ENCODE assay signal across 10 cellular contexts in genomic region chr22:30314918-30315317, GRCh38. TPM values are rescaled to one million over a fixed set of nuclear protein-coding genes. Genes with fewer than 3 reads are reported as not detected.
A peak's percentile ranks its signal among the peaks of the same experiment; 100 is the strongest.
DNase-seq lines count a peak whose midpoint lies in the region; ATAC-seq and TF ChIP-seq lines count a peak whose summit lies in the region.
"Had no signal": no experiment of that assay in that cellular context is flagged by ENCODE, and none has a peak within 500 bp of the region (broad histone marks: within the 10 kb centered on the region; RNA-seq: fewer than 3 reads in every experiment).

No MANE protein-coding gene starts in this region.

- no peak overlapping the region for H3K4me3 ChIP-seq in left lung

- peak; percentile 37 for ATAC-seq in GM18870 (IDR thresholded peaks at IDR 0.05; ENCODE audit: unreplicated experiment)
- no peak for ATAC-seq in left lung
- no peak for ATAC-seq in GM18861 (IDR thresholded peaks at IDR 0.05; ENCODE audit: unreplicated experiment)
- no peak for ATAC-seq in HG03520 (IDR thresholded peaks at IDR 0.05; ENCODE audit: unreplicated experiment)

- H3K27me3 Mint-ChIP-seq in T-helper 2 cell treated with Interferon-gamma antibody and Interleukin-4, amounts not matched to agents 5 μg/mL and 100 μg/mL, for 36 hours (ENCODE audit: low read depth) = no peaks in the 10 kb centered on the region

- H3K4me3 Mint-ChIP-seq in T-helper 2 cell treated with Interferon-gamma antibody and Interleukin-4, amounts not matched to agents 5 μg/mL and 100 μg/mL, for 36 hours = peak overlapping the region; percentile 43

- TF ChIP-seq CTCF in left lung (IDR thresholded peaks at IDR 0.05) = no peak

- H3K27ac Mint-ChIP-seq in T-helper 2 cell treated with Interferon-gamma antibody and Interleukin-4, amounts not matched to agents 5 μg/mL and 100 μg/mL, for 36 hours = peak overlapping the region; percentile 71

- H3K36me3 ChIP-seq in left lung = peaks cover 0 to 4% of the 10 kb centered on the region in 2 donors

- peaks cover 87% of the 10 kb centered on the region for H3K4me1 Mint-ChIP-seq in T-helper 2 cell treated with Interferon-gamma antibody and Interleukin-4, amounts not matched to agents 5 μg/mL and 100 μg/mL, for 36 hours (ENCODE audit: low read depth)

- H3K27me3 ChIP-seq in left lung = no peaks in the 10 kb centered on the region

- H3K9me3 ChIP-seq in left lung = no peaks in the 10 kb centered on the region

- intact Hi-C loops in left lung (cut with DNase I) = no loop called here

- H3K9me3 Mint-ChIP-seq in T-helper 2 cell treated with Interferon-gamma antibody and Interleukin-4, amounts not matched to agents 5 μg/mL and 100 μg/mL, for 36 hours = no peaks in the 10 kb centered on the region

- H3K27ac ChIP-seq in left lung = peak overlapping the region in 1 of 2 donors; percentile 2

- peaks cover 54% of the 10 kb centered on the region for H3K36me3 Mint-ChIP-seq in T-helper 2 cell treated with Interferon-gamma antibody and Interleukin-4, amounts not matched to agents 5 μg/mL and 100 μg/mL, for 36 hours (ENCODE audit: low read depth)

- H3K4me1 ChIP-seq in left lung = peaks cover 39 to 98% of the 10 kb centered on the region in 2 donors

- peak; percentile 60 for DNase-seq in T-helper 2 cell treated with Interferon-gamma antibody and Interleukin-4, amounts not matched to agents 5 μg/mL and 100 μg/mL, for 36 hours (ENCODE audit: low spot score)
- DNase-seq in central memory CD4-positive, alpha-beta T cell = peak; percentile 31
- DNase-seq in stimulated activated CD8-positive, alpha-beta memory T cell treated with anti-CD3 and anti-CD28 coated beads, Interleukin-7, amount 100 ng/mL, for 4 hours (ENCODE audit: low read depth in 2 of 2) = peak; percentile 29 to 42
- no peak for DNase-seq in left lung
- DNase-seq in AG08395 (ENCODE audit: low spot score) = no peak
- DNase-seq: NCI-H1092 treated with DMSO at 0.1 percent for 48 hours had no signal

RNA-seq across cellular contexts. Expression of gene TBC1D10A, which starts 11.8 kb away (rescaled TPM):
- total RNA-seq in left lung = 10 to 100 TPM; 21.7 to 25.4 TPM

RNA-seq across cellular contexts. Expression of gene CASTOR1, which starts 25.6 kb away (rescaled TPM):
- 10 to 100 TPM; 12.4 to 12.8 TPM for total RNA-seq in left lung

RNA-seq across cellular contexts. Expression of gene SF3A1, which starts 41.8 kb away (rescaled TPM):
- 100 to 1,000 TPM; 133 to 146 TPM for total RNA-seq in left lung

RNA-seq across cellular contexts. Expression of gene CCDC157, which starts 41.9 kb away (rescaled TPM):
- total RNA-seq in left lung = 1 to 10 TPM; 2.8 to 3.9 TPM

RNA-seq across cellular contexts. Expression of gene OSM, which starts 48.3 kb away (rescaled TPM):
- 1 to 10 TPM; 4.8 to 6.3 TPM for total RNA-seq in left lung
- total RNA-seq: kidney epithelial cell had no signal

Comparison
In these comparisons a context has a peak if more than half of its experiments do, and no peak if none do; other contexts are left out.
1. DNase-seq: peak in T-helper 2 cell treated with Interferon-gamma antibody and Interleukin-4, amounts not matched to agents 5 μg/mL and 100 μg/mL, for 36 hours (single experiment), central memory CD4-positive, alpha-beta T cell (single experiment) and stimulated activated CD8-positive, alpha-beta memory T cell treated with anti-CD3 and anti-CD28 coated beads, Interleukin-7, amount 100 ng/mL, for 4 hours (2 of 2); none in left lung (0 of 2) and AG08395 (single experiment).